1 cellular context compared by ENCODE assay signal in the genomic region with DNA sequence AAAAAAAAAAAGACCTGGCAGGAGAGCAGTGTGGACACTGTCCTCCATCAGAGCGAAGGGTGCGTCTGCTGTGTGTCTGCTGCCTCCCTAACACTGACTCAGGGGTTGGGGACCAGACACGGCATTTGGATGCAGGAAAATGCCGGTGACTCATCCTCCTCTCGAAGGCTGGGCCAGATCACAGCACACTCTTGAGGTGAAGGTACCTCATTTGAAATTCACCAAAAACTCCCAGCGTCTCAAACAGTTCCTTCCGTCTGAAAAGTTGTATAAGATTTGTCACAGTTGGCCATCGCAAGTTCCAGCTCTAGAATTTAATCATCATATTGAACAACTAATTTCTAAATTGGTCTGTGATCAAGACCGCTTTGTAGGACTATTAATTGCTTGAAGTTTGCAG.
TF ChIP-seq lines count a peak whose summit lies in the region.

No MANE protein-coding gene starts in this region.

TF ChIP-seq in IMR-90, 13 proteins besides CTCF, POLR2A, EP300 and RAD21 (continued from another document):
- TF ChIP-seq, protein P1, sequence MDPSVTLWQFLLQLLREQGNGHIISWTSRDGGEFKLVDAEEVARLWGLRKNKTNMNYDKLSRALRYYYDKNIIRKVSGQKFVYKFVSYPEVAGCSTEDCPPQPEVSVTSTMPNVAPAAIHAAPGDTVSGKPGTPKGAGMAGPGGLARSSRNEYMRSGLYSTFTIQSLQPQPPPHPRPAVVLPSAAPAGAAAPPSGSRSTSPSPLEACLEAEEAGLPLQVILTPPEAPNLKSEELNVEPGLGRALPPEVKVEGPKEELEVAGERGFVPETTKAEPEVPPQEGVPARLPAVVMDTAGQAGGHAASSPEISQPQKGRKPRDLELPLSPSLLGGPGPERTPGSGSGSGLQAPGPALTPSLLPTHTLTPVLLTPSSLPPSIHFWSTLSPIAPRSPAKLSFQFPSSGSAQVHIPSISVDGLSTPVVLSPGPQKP (IDR thresholded peaks at IDR 0.05; ENCODE audit: borderline replicate concordance, low read depth, low read length), result no peak
- no peak for TF ChIP-seq MXI1 (IDR thresholded peaks at IDR 0.05; ENCODE audit: borderline replicate concordance, low read depth, low read length)
- no peak for TF ChIP-seq RCOR1 (IDR thresholded peaks at IDR 0.05; ENCODE audit: insufficient replicate concordance, low read length)
- no peak for TF ChIP-seq MAZ (IDR thresholded peaks at IDR 0.05; ENCODE audit: borderline replicate concordance, low read depth, low read length)
- peak; percentile 17; the same call in 1 of the 2 replicates for TF ChIP-seq SMC3 (IDR thresholded peaks at IDR 0.05; ENCODE audit: low read depth, low read length)
- TF ChIP-seq, protein P2, sequence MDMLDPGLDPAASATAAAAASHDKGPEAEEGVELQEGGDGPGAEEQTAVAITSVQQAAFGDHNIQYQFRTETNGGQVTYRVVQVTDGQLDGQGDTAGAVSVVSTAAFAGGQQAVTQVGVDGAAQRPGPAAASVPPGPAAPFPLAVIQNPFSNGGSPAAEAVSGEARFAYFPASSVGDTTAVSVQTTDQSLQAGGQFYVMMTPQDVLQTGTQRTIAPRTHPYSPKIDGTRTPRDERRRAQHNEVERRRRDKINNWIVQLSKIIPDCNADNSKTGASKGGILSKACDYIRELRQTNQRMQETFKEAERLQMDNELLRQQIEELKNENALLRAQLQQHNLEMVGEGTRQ (IDR thresholded peaks at IDR 0.05; ENCODE audit: low read depth, low read length), result no peak
- TF ChIP-seq FOS (IDR thresholded peaks at IDR 0.05; ENCODE audit: low read depth, low read length), result peak; percentile 82
- no peak for TF ChIP-seq CEBPB (IDR thresholded peaks at IDR 0.05; ENCODE audit: low read depth, low read length)
- 0 out of 2 replicates have a peak, but pooled peaks have one; percentile 5 for TF ChIP-seq BHLHE40 (IDR thresholded peaks at IDR 0.05; ENCODE audit: low read depth, low read length)
- no peak for TF ChIP-seq MAFK (IDR thresholded peaks at IDR 0.05; ENCODE audit: low read depth, low read length)
- TF ChIP-seq CHD1 (IDR thresholded peaks at IDR 0.05; ENCODE audit: low read depth, low read length), result no peak
